ENCODE assay signal across 8 cellular contexts in the genomic region with DNA sequence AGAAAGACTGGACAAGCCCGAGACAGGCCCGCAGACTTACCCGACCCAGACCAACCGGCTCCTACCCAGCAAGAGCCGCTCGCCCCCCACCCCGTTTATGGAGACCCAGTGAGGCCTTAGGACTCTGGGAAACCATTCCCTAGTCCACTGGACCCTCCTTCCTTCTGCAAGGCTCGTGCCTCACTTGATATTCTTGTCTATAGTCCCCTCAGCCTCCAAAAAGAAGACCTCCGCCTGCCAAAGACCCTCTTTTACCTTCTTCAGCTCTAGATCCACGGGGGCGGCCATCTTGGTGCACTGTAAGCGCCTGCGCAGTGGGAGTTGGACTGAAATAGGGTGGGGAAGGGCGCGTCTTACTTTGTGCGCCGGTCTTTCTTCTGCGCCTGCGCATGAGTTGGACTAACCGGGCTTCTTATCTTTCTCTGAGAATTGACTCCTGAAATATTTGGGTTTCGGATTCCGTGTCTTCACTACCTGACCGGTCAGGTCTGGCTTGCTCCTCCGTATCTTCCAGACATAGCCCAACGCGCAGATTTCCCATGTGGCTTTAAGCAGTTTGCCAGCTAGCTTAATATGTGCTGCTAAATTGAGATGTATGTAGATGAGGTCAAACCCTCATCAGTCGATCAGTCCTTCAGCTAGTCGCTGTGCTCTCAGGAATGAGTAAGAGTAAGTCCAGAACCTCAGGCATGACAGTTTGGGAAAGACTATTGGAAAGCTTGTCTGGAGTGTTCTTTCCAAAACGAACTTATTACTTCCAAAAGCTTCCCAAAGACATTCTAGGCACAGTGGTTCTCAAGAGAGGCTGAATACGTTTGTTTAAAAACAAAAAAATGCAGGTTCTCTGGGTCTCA. TPM values are rescaled to one million over a fixed set of nuclear protein-coding genes. Genes with fewer than 3 reads are reported as not detected.
DNase-seq lines count a peak whose midpoint lies in the region; ATAC-seq and TF ChIP-seq lines count a peak whose summit lies in the region.

A gene with protein sequence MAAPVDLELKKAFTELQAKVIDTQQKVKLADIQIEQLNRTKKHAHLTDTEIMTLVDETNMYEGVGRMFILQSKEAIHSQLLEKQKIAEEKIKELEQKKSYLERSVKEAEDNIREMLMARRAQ (minus strand): TSS at position 316 of the 854 bp plus-strand sequence. CDS start 28 bp downstream, at position 288.

- H3K4me1 ChIP-seq in cardiac muscle cell (ENCODE audit: low read depth) (peaks cover 25% of the 10 kb centered on the region), parathyroid adenoma (no peaks in the 10 kb centered on the region), tibial nerve (peaks cover 2 to 33% (median 13%) of the 10 kb centered on the region in 4 donors)

- H3K4me2 ChIP-seq in parathyroid adenoma (ENCODE audit: low read length): peak within 1 kb of the TSS; percentile 99

- TF ChIP-seq CTCF in cardiac muscle cell (IDR thresholded peaks at IDR 0.05; ENCODE audit: low read depth, low read length) (no peak), parathyroid adenoma (IDR thresholded peaks at IDR 0.05) (no peak), tibial nerve (IDR thresholded peaks at IDR 0.05) (peak in 2 of 5 experiments; percentile 8 to 9)

- H3K36me3 ChIP-seq in cardiac muscle cell (peaks cover 3% of the 10 kb centered on the region), parathyroid adenoma (ENCODE audit: control insufficient read depth, insufficient read depth, low read length) (no peaks in the 10 kb centered on the region), tibial nerve (peaks cover 0 to 15% (median 0%) of the 10 kb centered on the region in 3 donors)

- TF ChIP-seq POLR2A in GM10847 (IDR thresholded peaks at IDR 0.05; ENCODE audit: extremely low read depth, insufficient read length): peak; percentile 41
- TF ChIP-seq POLR2A in tibial nerve (IDR thresholded peaks at IDR 0.05): peak; percentile 49 to 57

- peaks cover 38% of the 10 kb centered on the region for H3K4me1 Mint-ChIP-seq in activated naive CD8-positive, alpha-beta T cell treated with anti-CD3 and anti-CD28 coated beads, Interleukin-2, amount 50 U/mL, for 24 hours

- no peaks in the 10 kb centered on the region for H3K27me3 Mint-ChIP-seq in activated naive CD8-positive, alpha-beta T cell treated with anti-CD3 and anti-CD28 coated beads, Interleukin-2, amount 50 U/mL, for 24 hours

- peak within 1 kb of the TSS; percentile 94 for H3K27ac ChIP-seq in cardiac muscle cell
- H3K27ac ChIP-seq in parathyroid adenoma: peak within 1 kb of the TSS; percentile 82
- H3K27ac ChIP-seq in tibial nerve: peak within 1 kb of the TSS; percentile 83 to 91 (median 91)

- peak; percentile 57 to 88 for TF ChIP-seq EP300 in tibial nerve (IDR thresholded peaks at IDR 0.05)

- H2AFZ ChIP-seq in parathyroid adenoma: peak within 1 kb of the TSS; percentile 94

- peaks cover 21% of the 10 kb centered on the region for H3K79me2 ChIP-seq in parathyroid adenoma

- H3K4me3 ChIP-seq in cardiac muscle cell (peak within 1 kb of the TSS; percentile 57), parathyroid adenoma (ENCODE audit: low read depth, low read length) (peak within 1 kb of the TSS; percentile 79), tibial nerve (peak within 1 kb of the TSS; percentile 69 to 90 (median 82))

- H3K27ac Mint-ChIP-seq in activated naive CD8-positive, alpha-beta T cell treated with anti-CD3 and anti-CD28 coated beads, Interleukin-2, amount 50 U/mL, for 24 hours: peak within 1 kb of the TSS; percentile 95

- peak; percentile 95 for ATAC-seq in HG02678 (IDR thresholded peaks at IDR 0.05; ENCODE audit: unreplicated experiment)
- peak; percentile 98 for ATAC-seq in activated naive CD8-positive, alpha-beta T cell treated with anti-CD3 and anti-CD28 coated beads, Interleukin-2, amount 50 U/mL, for 24 hours

- H3K9me3 Mint-ChIP-seq in activated naive CD8-positive, alpha-beta T cell treated with anti-CD3 and anti-CD28 coated beads, Interleukin-2, amount 50 U/mL, for 24 hours: no peaks in the 10 kb centered on the region

- H3K27me3 ChIP-seq in cardiac muscle cell (no peaks in the 10 kb centered on the region), parathyroid adenoma (ENCODE audit: control insufficient read depth, insufficient read depth, low read length) (no peaks in the 10 kb centered on the region), tibial nerve (no peaks in the 10 kb centered on the region)

- H3K9me3 ChIP-seq in cardiac muscle cell (ENCODE audit: low read depth) (no peaks in the 10 kb centered on the region), parathyroid adenoma (ENCODE audit: control insufficient read depth, low read length) (no peaks in the 10 kb centered on the region), tibial nerve (no peaks in the 10 kb centered on the region)

- 1 to 2% methylated on average over 30 of the region's 30 CpGs for WGBS in tibial nerve, 2 donors

- H3K9ac ChIP-seq in parathyroid adenoma: peak within 1 kb of the TSS; percentile 74

- peak within 1 kb of the TSS; percentile 98 for H3K4me3 Mint-ChIP-seq in activated naive CD8-positive, alpha-beta T cell treated with anti-CD3 and anti-CD28 coated beads, Interleukin-2, amount 50 U/mL, for 24 hours

- DNase-seq in NCI-H1417 treated with DMSO at 0.1 percent for 48 hours (lab: John Stamatoyannopoulos, UW) (peak; percentile 47), SW480 (ENCODE audit: low spot score) (peak; percentile 98), cardiac muscle cell (ENCODE audit: low read depth in 1 of 2, low spot score in 1 of 2) (peak; percentile 96 to 98), tibial nerve (ENCODE audit: low spot score in 2 of 2) (peak; percentile 86 to 93)
- peak; percentile 93 for DNase-seq in activated naive CD8-positive, alpha-beta T cell treated with anti-CD3 and anti-CD28 coated beads, Interleukin-2, amount 50 U/mL, for 24 hours

- H3K36me3 Mint-ChIP-seq in activated naive CD8-positive, alpha-beta T cell treated with anti-CD3 and anti-CD28 coated beads, Interleukin-2, amount 50 U/mL, for 24 hours (ENCODE audit: low read depth): peaks cover 15% of the 10 kb centered on the region

RNA-seq across cellular contexts. Expression of the gene that starts here (rescaled TPM):
- total RNA-seq in cardiac muscle cell: 129 and 195 TPM in 2 replicates
- 113 and 139 TPM in 2 replicates for polyA plus RNA-seq in cardiac muscle cell
- total RNA-seq in tibial nerve: 100 to 1,000 TPM in 3 of 4 donors, 10 to 100 TPM in 1; 98.2 to 146 (median 109) TPM

Comparison
In these comparisons a context has a peak if more than half of its experiments do, and no peak if none do; other contexts are left out.
1. Peak in every context shown above with its lines: DNase-seq, ATAC-seq, H3K4me3 ChIP-seq and H3K27ac ChIP-seq.
2. DNase-seq: peak in every context shown above with its lines; median percentile 98 in SW480; 97 in cardiac muscle cell; 93 in activated naive CD8-positive, alpha-beta T cell treated with anti-CD3 and anti-CD28 coated beads, Interleukin-2, amount 50 U/mL, for 24 hours; 90 in tibial nerve; 47 in NCI-H1417 treated with DMSO at 0.1 percent for 48 hours.